ENCODE assay signal across 8 cellular contexts in the genomic region with DNA sequence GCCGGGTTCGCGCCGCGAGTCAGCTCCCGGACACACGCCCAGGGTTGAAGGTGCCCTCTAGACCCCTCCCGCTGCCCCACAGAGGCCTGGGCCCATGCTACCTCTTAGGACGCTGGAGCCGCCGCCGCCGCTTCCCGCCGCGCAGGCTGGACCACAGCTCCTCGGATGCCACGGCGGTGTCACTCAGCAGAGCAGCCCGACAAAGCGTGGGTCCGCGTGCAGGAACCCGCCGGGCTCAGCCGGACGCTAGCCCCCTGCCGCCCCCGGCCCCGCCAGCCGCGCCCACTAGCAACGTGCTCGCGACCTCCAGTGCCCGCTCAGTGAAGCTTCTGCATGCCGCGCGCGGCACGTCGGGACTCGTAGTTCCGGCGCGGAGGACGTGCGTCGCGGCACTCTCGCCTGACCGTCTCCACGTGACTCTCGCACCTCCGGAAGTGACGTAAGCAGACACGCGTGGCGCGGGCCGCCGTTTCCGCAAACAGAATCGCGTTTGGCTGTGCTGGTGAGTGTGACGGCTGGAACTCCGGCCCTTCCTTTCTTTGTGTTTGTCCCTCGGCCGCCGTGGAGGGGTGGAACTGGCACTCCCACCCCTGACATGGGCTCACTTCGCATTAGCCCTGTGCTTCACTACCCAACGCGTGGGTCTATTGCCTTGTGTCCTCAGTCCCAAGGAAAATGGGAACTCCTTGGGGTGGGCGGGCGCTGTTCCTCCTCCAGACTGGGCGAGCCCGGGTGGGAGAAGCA. TPM values are rescaled to one million over a fixed set of nuclear protein-coding genes. Genes with fewer than 3 reads are reported as not detected.
DNase-seq lines count a peak whose midpoint lies in the region; TF ChIP-seq lines count a peak whose summit lies in the region.

A gene with protein sequence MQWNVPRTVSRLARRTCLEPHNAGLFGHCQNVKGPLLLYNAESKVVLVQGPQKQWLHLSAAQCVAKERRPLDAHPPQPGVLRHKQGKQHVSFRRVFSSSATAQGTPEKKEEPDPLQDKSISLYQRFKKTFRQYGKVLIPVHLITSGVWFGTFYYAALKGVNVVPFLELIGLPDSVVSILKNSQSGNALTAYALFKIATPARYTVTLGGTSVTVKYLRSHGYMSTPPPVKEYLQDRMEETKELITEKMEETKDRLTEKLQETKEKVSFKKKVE (minus strand): TSS at position 331 of the 744 bp plus-strand sequence. CDS start 44,481 bp downstream, outside the sequence.
A gene (plus strand): TSS at position 446 of the 744 bp plus-strand sequence. CDS start 4,845 bp downstream, outside the sequence.

- H3K27ac Mint-ChIP-seq in HFFc6: peak within 1 kb of the TSS; percentile 99

- H3K4me1 Mint-ChIP-seq in HFFc6 (ENCODE audit: low read depth): peaks cover 37% of the 10 kb centered on the region

- peak within 1 kb of the TSS; percentile 88 for H3K4me3 Mint-ChIP-seq in HFFc6

- no peaks in the 10 kb centered on the region for H3K9me3 ChIP-seq in SK-N-MC (ENCODE audit: low read depth, low read length)

- peak; percentile 65 for TF ChIP-seq POLR2A in NB4 (IDR thresholded peaks at IDR 0.05; ENCODE audit: extremely low read depth, insufficient read length)

- H3K9ac ChIP-seq in SK-N-MC (ENCODE audit: insufficient read length): peak within 1 kb of the TSS; percentile 87

- H3K9me3 Mint-ChIP-seq in HFFc6: no peaks in the 10 kb centered on the region

- TF ChIP-seq CTCF in HFFc6 (IDR thresholded peaks at IDR 0.05): no peak
- TF ChIP-seq CTCF in NB4 (IDR thresholded peaks at IDR 0.05; ENCODE audit: low read depth, low read length): no peak

- H3K27ac ChIP-seq in SK-N-MC: peak within 1 kb of the TSS; percentile 67; the same call in 1 of the 2 replicates

- H3K36me3 Mint-ChIP-seq in HFFc6 (ENCODE audit: low read depth): no peaks in the 10 kb centered on the region; the same call in 1 of the 2 replicates

- H3K36me3 ChIP-seq in SK-N-MC (ENCODE audit: insufficient read depth, low read length): peaks cover 8% of the 10 kb centered on the region

- peaks cover 5% of the 10 kb centered on the region; the same call in 1 of the 2 replicates for H3K27me3 Mint-ChIP-seq in HFFc6 (ENCODE audit: insufficient read depth)

- peak within 1 kb of the TSS; percentile 90 for H3K4me3 ChIP-seq in NB4 (ENCODE audit: low read depth, low read length)
- H3K4me3 ChIP-seq in SK-N-MC: peak within 1 kb of the TSS; percentile 89

- peak; percentile 88 for DNase-seq in GM04504 (ENCODE audit: low read depth)
- DNase-seq in HFFc6: peak; percentile 91
- peak; percentile 96 for DNase-seq in NB4 (ENCODE audit: low read depth)
- DNase-seq in SK-N-MC (ENCODE audit: low read depth, low spot score): peak; percentile 66
- DNase-seq in activated naive CD4-positive, alpha-beta T cell treated with anti-CD3 and anti-CD28 coated beads, Interleukin-2, amount 50 U/mL, for 16 hours: peak; percentile 94
- peak; percentile 89 for DNase-seq in germinal center (ENCODE audit: low spot score)
- DNase-seq in non-pigmented ciliary epithelial cell (ENCODE audit: low read depth): peak; percentile 75
- peak; percentile 98 for DNase-seq in superior temporal gyrus (ENCODE audit: extremely low spot score)

RNA-seq across cellular contexts. Expression of the first gene that starts in this region (rescaled TPM):
- 10 to 100 TPM; 11.5 to 19.7 (median 13.0) TPM for total RNA-seq in HFFc6 (2021; fragmentation: NEBNext Ultra II Directional; extraction: Animal tissue kit (Norgen Biotek cat#: 25700))

RNA-seq across cellular contexts. Expression of the second gene that starts in this region (rescaled TPM):
- 10 to 100 TPM; 26.8 to 32.1 (median 27.4) TPM for total RNA-seq in HFFc6 (2021; fragmentation: NEBNext Ultra II Directional; extraction: Animal tissue kit (Norgen Biotek cat#: 25700))

Comparison
In these comparisons a context has a peak if more than half of its experiments do, and no peak if none do; other contexts are left out.
1. Peak in every context shown above with its lines: DNase-seq, H3K4me3 ChIP-seq and H3K27ac ChIP-seq.